ENCODE assay signal across 14 cellular contexts in the genomic region with DNA sequence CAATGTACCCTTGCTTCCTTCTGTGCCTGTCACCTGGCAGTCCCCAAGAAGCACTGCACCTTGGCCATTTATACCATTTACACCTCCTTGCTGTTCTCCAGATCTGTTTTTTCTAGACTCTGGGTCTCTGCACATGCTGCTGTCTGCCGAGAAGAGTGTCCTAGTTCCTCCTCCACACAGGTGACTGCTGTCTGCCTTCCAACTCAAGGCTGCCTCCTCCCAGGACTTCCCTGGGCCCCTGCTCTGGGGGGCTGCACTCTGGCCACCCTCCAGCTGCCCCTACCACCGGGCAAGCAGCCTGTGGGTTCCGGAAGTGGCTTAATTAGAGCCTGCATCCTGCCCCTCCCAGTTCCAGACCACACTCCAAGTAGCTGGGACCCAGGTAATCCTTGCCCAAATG. TPM values are rescaled to one million over a fixed set of nuclear protein-coding genes. Genes with fewer than 3 reads are reported as not detected.
DNase-seq lines count a peak whose midpoint lies in the region; ATAC-seq and TF ChIP-seq lines count a peak whose summit lies in the region.
"Had no signal": no experiment of that assay in that cellular context is flagged by ENCODE, and none has a peak within 500 bp of the region (broad histone marks: within the 10 kb centered on the region; RNA-seq: fewer than 3 reads in every experiment).

No MANE protein-coding gene starts in this region.

- intact Hi-C loops in CD4-positive, alpha-beta T cell (cut with DNase I, micrococcal nuclease): no loop called here
- intact Hi-C loops in activated T-helper 2 cell treated with anti-CD3 and anti-CD28 coated beads, Interferon-gamma antibody, Interleukin-2, Interleukin-4, amounts not matched to agents 10 μg/mL and 5 μg/mL and 100 μg/mL, durations not matched to agents 14 hours and 24 hours and 36 hours (cut with micrococcal nuclease): no loop called here

- peaks cover 94% of the 10 kb centered on the region for H3K4me1 Mint-ChIP-seq in CD4-positive, alpha-beta T cell (ENCODE audit: low read depth)
- H3K4me1 Mint-ChIP-seq in activated T-helper 2 cell treated with anti-CD3 and anti-CD28 coated beads, Interferon-gamma antibody, Interleukin-2, Interleukin-4, amounts not matched to agents 10 μg/mL and 5 μg/mL and 100 μg/mL, durations not matched to agents 14 hours and 24 hours and 36 hours (ENCODE audit: low read depth): peaks cover 58% of the 10 kb centered on the region
- peaks cover 22% of the 10 kb centered on the region for H3K4me1 Mint-ChIP-seq in neural crest cell

- H3K9me3 ChIP-seq in CD4-positive, alpha-beta T cell (ENCODE audit: control insufficient read depth, low read length): no peaks in the 10 kb centered on the region
- H3K9me3 ChIP-seq in HEK293 (ENCODE audit: control insufficient read depth, insufficient read depth, low read depth, low read length): no peaks in the 10 kb centered on the region
- H3K9me3 ChIP-seq: esophagus squamous epithelium had no signal

- H3K4me3 ChIP-seq in HEK293 (ENCODE audit: low read depth, low read length): no peak overlapping the region
- H3K4me3 ChIP-seq: esophagus squamous epithelium had no signal

- peak overlapping the region; percentile 79 for H3K4me3 Mint-ChIP-seq in CD4-positive, alpha-beta T cell
- H3K4me3 Mint-ChIP-seq in activated T-helper 2 cell treated with anti-CD3 and anti-CD28 coated beads, Interferon-gamma antibody, Interleukin-2, Interleukin-4, amounts not matched to agents 10 μg/mL and 5 μg/mL and 100 μg/mL, durations not matched to agents 14 hours and 24 hours and 36 hours (ENCODE audit: low read depth): no peak overlapping the region
- H3K4me3 Mint-ChIP-seq in neural crest cell: peak overlapping the region; percentile 32
- H3K4me3 Mint-ChIP-seq: CD14-positive monocyte had no signal

- no peak for DNase-seq in CD4-positive, alpha-beta T cell
- no peak for DNase-seq in activated T-helper 2 cell treated with anti-CD3 and anti-CD28 coated beads, Interferon-gamma antibody, Interleukin-2, Interleukin-4, amounts not matched to agents 10 μg/mL and 5 μg/mL and 100 μg/mL, durations not matched to agents 14 hours and 24 hours and 36 hours (ENCODE audit: low spot score)
- no peak for DNase-seq in neural crest cell (ENCODE audit: low read depth, low spot score)
- DNase-seq: activated CD4-positive, CD25-positive, alpha-beta regulatory T cell treated with anti-CD3 and anti-CD28 coated beads, Interleukin-2, amount 50 U/mL, for 72 hours; esophagus squamous epithelium; H7; NCI-H187 treated with DMSO at 0.1 percent for 48 hours; NCI-H510A had no signal

- POLR2A ChIA-PET in CD4-positive, alpha-beta T cell (lab: Charles Lee): interaction anchor here (0.7 to 18.5 kb wide), 15 partner anchors 7 to 800 kb away, joined by 3 to 844 read pairs (median 4); a partner anchor contains a TSS
- POLR2A ChIA-PET in HEK293 (lab: Yijun Ruan, JAX): interaction anchor here (1.1 to 1.2 kb wide), 2 partner anchors 9 to 84 kb away, joined by 3 read pairs; a partner anchor contains a TSS

- H3K36me3 Mint-ChIP-seq in CD4-positive, alpha-beta T cell (ENCODE audit: low read depth): peaks cover 51% of the 10 kb centered on the region
- H3K36me3 Mint-ChIP-seq in activated T-helper 2 cell treated with anti-CD3 and anti-CD28 coated beads, Interferon-gamma antibody, Interleukin-2, Interleukin-4, amounts not matched to agents 10 μg/mL and 5 μg/mL and 100 μg/mL, durations not matched to agents 14 hours and 24 hours and 36 hours (ENCODE audit: low read depth): peaks cover 61% of the 10 kb centered on the region
- peaks cover 14% of the 10 kb centered on the region for H3K36me3 Mint-ChIP-seq in neural crest cell (ENCODE audit: low read depth)

- H3K4me1 ChIP-seq in HEK293 (ENCODE audit: control insufficient read depth, insufficient read depth, low read length): no peaks in the 10 kb centered on the region

- peak overlapping the region; percentile 100 for H3K27ac Mint-ChIP-seq in CD4-positive, alpha-beta T cell
- H3K27ac Mint-ChIP-seq in activated T-helper 2 cell treated with anti-CD3 and anti-CD28 coated beads, Interferon-gamma antibody, Interleukin-2, Interleukin-4, amounts not matched to agents 10 μg/mL and 5 μg/mL and 100 μg/mL, durations not matched to agents 14 hours and 24 hours and 36 hours: peak overlapping the region; percentile 11
- H3K27ac Mint-ChIP-seq in neural crest cell (ENCODE audit: unreplicated experiment): no peak overlapping the region

- peaks cover 12 to 76% of the 10 kb centered on the region in 2 experiments for H3K36me3 ChIP-seq in HEK293 (ENCODE audit: control insufficient read depth in 2 of 2, insufficient read depth in 1 of 2, low read length in 2 of 2)

- H3K27me3 ChIP-seq in CD4-positive, alpha-beta T cell (ENCODE audit: control insufficient read depth, insufficient read depth, low read length): no peaks in the 10 kb centered on the region

- ATAC-seq in CD4-positive, alpha-beta T cell (ENCODE audit: poor library complexity): no peak
- no peak for ATAC-seq in GM21528 (IDR thresholded peaks at IDR 0.05; ENCODE audit: low FRiP score, unreplicated experiment)
- no peak for ATAC-seq in GM18873 (IDR thresholded peaks at IDR 0.05; ENCODE audit: low FRiP score, unreplicated experiment)
- no peak for ATAC-seq in HG03039 (IDR thresholded peaks at IDR 0.05; ENCODE audit: unreplicated experiment)

- peak overlapping the region; percentile 70 for H3K27ac ChIP-seq in CD4-positive, alpha-beta T cell (ENCODE audit: low read depth, low read length)
- H3K27ac ChIP-seq in HEK293 (ENCODE audit: extremely low read depth, low read depth, low read length): 0 out of 2 replicates have a peak overlapping the region, but pooled peaks have one; percentile 7

- no peak for TF ChIP-seq CTCF in CD4-positive, alpha-beta T cell (IDR thresholded peaks at IDR 0.05)
- TF ChIP-seq CTCF in HEK293 (tag by site-specific recombination; IDR thresholded peaks at IDR 0.05) (no peak), neural crest cell (conservative IDR thresholded peaks at IDR 0.05) (no peak)

- no peaks in the 10 kb centered on the region for H3K27me3 Mint-ChIP-seq in CD4-positive, alpha-beta T cell
- H3K27me3 Mint-ChIP-seq in activated T-helper 2 cell treated with anti-CD3 and anti-CD28 coated beads, Interferon-gamma antibody, Interleukin-2, Interleukin-4, amounts not matched to agents 10 μg/mL and 5 μg/mL and 100 μg/mL, durations not matched to agents 14 hours and 24 hours and 36 hours (ENCODE audit: low read depth): no peaks in the 10 kb centered on the region
- peaks cover 2% of the 10 kb centered on the region for H3K27me3 Mint-ChIP-seq in neural crest cell (ENCODE audit: low read depth)
- H3K27me3 Mint-ChIP-seq: brain had no signal

- no peaks in the 10 kb centered on the region for H3K9me3 Mint-ChIP-seq in CD4-positive, alpha-beta T cell
- H3K9me3 Mint-ChIP-seq in activated T-helper 2 cell treated with anti-CD3 and anti-CD28 coated beads, Interferon-gamma antibody, Interleukin-2, Interleukin-4, amounts not matched to agents 10 μg/mL and 5 μg/mL and 100 μg/mL, durations not matched to agents 14 hours and 24 hours and 36 hours: no peaks in the 10 kb centered on the region
- H3K9me3 Mint-ChIP-seq in neural crest cell: no peaks in the 10 kb centered on the region
- H3K9me3 Mint-ChIP-seq: brain had no signal

- CTCF ChIA-PET in CD4-positive, alpha-beta T cell (lab: Charles Lee): interaction anchor here (3.0 kb wide), 1 partner anchor 8 kb away, joined by 21 read pairs; no protein-coding TSS in a partner anchor
- CTCF ChIA-PET in HEK293 (lab: Yijun Ruan, JAX): interaction anchor here (0.7 to 1.4 kb wide), 3 partner anchors 9 to 10 kb away, joined by 3 to 6 read pairs (median 3); no protein-coding TSS in a partner anchor

TF ChIP-seq in HEK293, 187 proteins besides CTCF, POLR2A, EP300 and RAD21 (continues in another document):
- TF ChIP-seq ZNF391 (tag by site-specific recombination; IDR thresholded peaks at IDR 0.05; ENCODE audit: borderline replicate concordance, low read depth): no peak
- TF ChIP-seq, protein P1, sequence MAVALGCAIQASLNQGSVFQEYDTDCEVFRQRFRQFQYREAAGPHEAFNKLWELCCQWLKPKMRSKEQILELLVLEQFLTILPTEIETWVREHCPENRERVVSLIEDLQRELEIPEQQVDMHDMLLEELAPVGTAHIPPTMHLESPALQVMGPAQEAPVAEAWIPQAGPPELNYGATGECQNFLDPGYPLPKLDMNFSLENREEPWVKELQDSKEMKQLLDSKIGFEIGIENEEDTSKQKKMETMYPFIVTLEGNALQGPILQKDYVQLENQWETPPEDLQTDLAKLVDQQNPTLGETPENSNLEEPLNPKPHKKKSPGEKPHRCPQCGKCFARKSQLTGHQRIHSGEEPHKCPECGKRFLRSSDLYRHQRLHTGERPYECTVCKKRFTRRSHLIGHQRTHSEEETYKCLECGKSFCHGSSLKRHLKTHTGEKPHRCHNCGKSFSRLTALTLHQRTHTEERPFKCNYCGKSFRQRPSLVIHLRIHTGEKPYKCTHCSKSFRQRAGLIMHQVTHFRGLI (tag by site-specific recombination; IDR thresholded peaks at IDR 0.05): no peak
- no peak for TF ChIP-seq ZNF501 (tag by site-specific recombination; IDR thresholded peaks at IDR 0.05)
- no peak for TF ChIP-seq ZNF660 (tag by site-specific recombination; IDR thresholded peaks at IDR 0.05)
- no peak for TF ChIP-seq ZBTB17 (tag by site-specific recombination; IDR thresholded peaks at IDR 0.05)
- TF ChIP-seq ZNF610 (tag by site-specific recombination; IDR thresholded peaks at IDR 0.05; ENCODE audit: borderline replicate concordance): no peak
- TF ChIP-seq KLF7 (tag by site-specific recombination; IDR thresholded peaks at IDR 0.05; ENCODE audit: borderline replicate concordance): no peak
- TF ChIP-seq, protein P2, sequence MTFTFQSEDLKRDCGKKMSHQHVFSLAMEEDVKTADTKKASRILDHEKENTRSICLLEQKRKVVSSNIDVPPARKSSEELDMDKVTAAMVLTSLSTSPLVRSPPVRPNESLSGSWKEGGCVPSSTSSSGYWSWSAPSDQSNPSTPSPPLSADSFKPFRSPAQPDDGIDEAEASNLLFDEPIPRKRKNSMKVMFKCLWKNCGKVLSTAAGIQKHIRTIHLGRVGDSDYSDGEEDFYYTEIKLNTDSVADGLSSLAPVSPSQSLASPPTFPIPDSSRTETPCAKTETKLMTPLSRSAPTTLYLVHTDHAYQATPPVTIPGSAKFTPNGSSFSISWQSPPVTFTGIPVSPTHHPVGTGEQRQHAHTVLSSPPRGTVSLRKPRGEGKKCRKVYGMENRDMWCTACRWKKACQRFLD (tag by site-specific recombination; IDR thresholded peaks at IDR 0.05): no peak
- no peak for TF ChIP-seq ZNF132 (tag by site-specific recombination; IDR thresholded peaks at IDR 0.05; ENCODE audit: borderline replicate concordance)

RNA-seq across cellular contexts. Expression of a gene that starts 5.7 kb away (rescaled TPM):
- total RNA-seq in CD4-positive, alpha-beta T cell: 100 to 1,000 TPM; 711 to 727 TPM
- total RNA-seq in activated T-helper 2 cell treated with anti-CD3 and anti-CD28 coated beads, Interferon-gamma antibody, Interleukin-2, Interleukin-4, amounts not matched to agents 10 μg/mL and 5 μg/mL and 100 μg/mL, durations not matched to agents 14 hours and 24 hours and 36 hours: 178 and 182 TPM in 2 replicates
- total RNA-seq in neural crest cell: 134 and 145 TPM in 2 replicates

RNA-seq across cellular contexts. Expression of a gene that starts 35.9 kb away (rescaled TPM):
- 10 to 100 TPM; 50.9 to 51.0 TPM for total RNA-seq in CD4-positive, alpha-beta T cell
- total RNA-seq in activated T-helper 2 cell treated with anti-CD3 and anti-CD28 coated beads, Interferon-gamma antibody, Interleukin-2, Interleukin-4, amounts not matched to agents 10 μg/mL and 5 μg/mL and 100 μg/mL, durations not matched to agents 14 hours and 24 hours and 36 hours: 54.0 and 57.4 TPM in 2 replicates
- total RNA-seq in neural crest cell: 55.0 and 55.9 TPM in 2 replicates
